ENCODE assay signal across 15 cellular contexts in the genomic region with DNA sequence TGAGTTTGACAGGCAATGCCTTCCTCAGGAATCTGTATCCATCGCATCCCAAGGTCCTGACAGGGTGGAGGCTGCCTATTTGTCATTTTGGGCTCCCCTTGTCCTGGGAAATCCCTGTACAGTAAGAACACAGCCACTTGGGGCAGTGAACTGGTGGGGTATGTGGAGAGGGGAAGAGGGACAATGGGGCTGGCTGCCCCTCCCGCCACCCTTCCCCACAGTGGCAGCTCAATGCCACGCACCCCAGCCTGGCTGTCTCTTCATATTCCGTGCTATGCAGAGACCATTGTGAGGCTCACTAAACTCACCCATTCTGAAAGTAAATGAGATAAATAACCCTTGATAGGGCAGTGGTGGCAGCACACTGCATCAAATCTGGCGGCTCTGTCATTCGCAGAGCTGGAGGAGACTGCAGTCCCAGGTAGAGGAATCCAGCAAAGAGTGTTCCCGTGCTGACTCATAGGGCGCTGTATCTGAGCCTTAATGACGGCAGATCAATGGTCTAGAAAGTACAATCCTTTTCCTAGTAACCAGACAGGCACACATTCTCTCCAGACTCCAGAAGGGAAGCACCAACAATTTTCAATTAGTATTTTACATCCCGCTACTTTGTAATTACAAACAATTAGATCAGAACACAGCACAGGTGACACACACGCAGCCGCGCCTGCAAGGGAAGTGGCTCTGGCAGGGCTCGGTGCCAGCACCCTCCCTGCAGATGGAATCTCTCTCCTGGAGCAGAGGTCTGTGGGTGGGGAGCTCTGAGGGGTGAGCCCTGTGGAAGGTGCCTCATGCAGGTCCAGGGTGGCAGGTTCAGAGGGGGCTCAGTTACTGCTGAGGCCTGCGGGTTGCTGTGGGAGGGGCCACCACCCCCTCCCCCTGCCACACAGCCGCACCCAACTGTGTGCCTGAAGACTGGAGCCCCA.
DNase-seq lines count a peak whose midpoint lies in the region; ATAC-seq, FAIRE-seq and TF ChIP-seq lines count a peak whose summit lies in the region.
"Had no signal": no experiment of that assay in that cellular context is flagged by ENCODE, and none has a peak within 500 bp of the region (broad histone marks: within the 10 kb centered on the region; RNA-seq: fewer than 3 reads in every experiment).

No MANE protein-coding gene starts in this region.

- H3K27ac ChIP-seq in HepG2 (ENCODE audit: extremely low read length, insufficient read depth, low read length) = no peak overlapping the region
- no peak overlapping the region for H3K27ac ChIP-seq in right lobe of liver
- no peak overlapping the region for H3K27ac ChIP-seq in lung (ENCODE audit: low read depth in 1 of 2, low read length in 1 of 2)
- H3K27ac ChIP-seq: upper lobe of left lung had no signal

- intact Hi-C loops in HepG2 (cut with micrococcal nuclease; ENCODE audit: unreplicated experiment) (loop anchor here (1.0 kb wide), 1 partner anchor 220 kb away; no protein-coding TSS in a partner anchor), right lobe of liver (cut with DNase I) (loop anchor here in 1 of 2 donors (10.0 kb wide), 1 partner anchor 215 kb away; no protein-coding TSS in a partner anchor)

- H3K27me3 ChIP-seq in HepG2 (ENCODE audit: control insufficient read depth in 1 of 2, insufficient read depth in 2 of 2, low read length in 2 of 2) = peaks cover 5 to 29% of the 10 kb centered on the region in 2 experiments; a peak in 3 of 5 replicates
- H3K27me3 ChIP-seq in right lobe of liver = no peaks in the 10 kb centered on the region
- H3K27me3 ChIP-seq in lung (ENCODE audit: control insufficient read depth, insufficient read depth) = no peaks in the 10 kb centered on the region
- H3K27me3 ChIP-seq: upper lobe of left lung had no signal

- TF ChIP-seq EP300 in HepG2 (IDR thresholded peaks at IDR 0.05; ENCODE audit: low read depth in 2 of 2, low read length in 2 of 2) (no peak), HepG2 (CRISPR knock-in tag; IDR thresholded peaks at IDR 0.05; ENCODE audit: borderline replicate concordance) (no peak)

- H3K4me2 ChIP-seq in HepG2 (ENCODE audit: low read depth, low read length) = no peak overlapping the region

- TF ChIP-seq POLR2A in HepG2 (IDR thresholded peaks at IDR 0.05; ENCODE audit: insufficient read depth in 1 of 2, low read depth in 2 of 2, low read length in 2 of 2) (no peak), right lobe of liver (IDR thresholded peaks at IDR 0.05) (no peak)

- TF ChIP-seq RAD21 in HepG2 (CRISPR knock-in tag; IDR thresholded peaks at IDR 0.05) = no peak

- in situ Hi-C loops in HepG2 (cut with HindIII; ENCODE audit: extremely low pct_ligation_motif_present, low pct_unique_long_range_greater_than_20kb) = loop anchor here (10.0 kb wide), 1 partner anchor 215 kb away; no protein-coding TSS in a partner anchor

- H4K20me1 ChIP-seq in HepG2 (ENCODE audit: insufficient read depth, low read length) = 0 out of 2 replicates have a peak, but pooled peaks cover 3% of the 10 kb centered on the region

- no TSS peak for BruUV-seq in HepG2 (replicated peaks; lab: Mats Ljungman, UMichigan)

- DNase-seq in HepG2 (ENCODE audit: low spot score) = no peak
- no peak for DNase-seq in right lobe of liver
- peak; percentile 16 for DNase-seq in NCI-H345 treated with DMSO at 0.1 percent for 48 hours (lab: John Stamatoyannopoulos, UW; ENCODE audit: unreplicated experiment)
- peak; percentile 23 for DNase-seq in lung (ENCODE audit: low spot score)
- DNase-seq in amygdala (lab: John Stamatoyannopoulos, UW) = no peak
- DNase-seq: immature natural killer cell; IMR-90; mesenchymal stem cell; NK-92 treated with Interleukin-12 subunit alpha and Interleukin-12 subunit beta, amount 100 ng/mL, for 24 hours; stimulated activated CD4-positive, alpha-beta T cell treated with anti-CD3 and anti-CD28 coated beads, Interleukin-4, amount 100 ng/mL, for 4 hours; T1000 had no signal

- no peaks in the 10 kb centered on the region for H3K36me3 ChIP-seq in HepG2 (replicated peaks in 1 of 2; ENCODE audit: control insufficient read depth in 1 of 2, insufficient read depth in 2 of 2, low read length in 2 of 2)
- no peaks in the 10 kb centered on the region for H3K36me3 ChIP-seq in right lobe of liver
- H3K36me3 ChIP-seq in lung (ENCODE audit: control insufficient read depth in 2 of 2, insufficient read depth in 2 of 2, low read length in 2 of 2) = no peaks in the 10 kb centered on the region
- H3K36me3 ChIP-seq: upper lobe of left lung had no signal

- no peak for TF ChIP-seq CTCF in HepG2 (CRISPR knock-in tag; IDR thresholded peaks at IDR 0.05)
- no peak for TF ChIP-seq CTCF in right lobe of liver (IDR thresholded peaks at IDR 0.05)
- TF ChIP-seq CTCF in lung (IDR thresholded peaks at IDR 0.05; ENCODE audit: control extremely low read depth, extremely low read depth) = no peak

- CTCF ChIA-PET in HepG2 (lab: Yijun Ruan, JAX; ENCODE audit: low intra/inter-chr PET ratio, low total read pairs) = interaction anchor here (0.7 kb wide), 1 partner anchor 220 kb away, joined by 4 read pairs; no protein-coding TSS in a partner anchor

- 47% methylated on average over 9 of the region's 16 CpGs for WGBS in HepG2 (ENCODE audit: low lambda C conversion rate)
- 66% methylated on average over 6 of the region's 16 CpGs for WGBS in right lobe of liver (ENCODE audit: insufficient coverage, low coverage, low lambda C conversion rate, missing lambda C conversion rate)
- WGBS in lung, 2 donors = 60 to 66% methylated on average over 16 of the region's 16 CpGs

- ATAC-seq in HepG2 = peak; percentile 24
- no peak for ATAC-seq in right lobe of liver
- no peak for ATAC-seq in lung (ENCODE audit: insufficient read depth, low FRiP score)
- ATAC-seq in HG02571 (IDR thresholded peaks at IDR 0.05; ENCODE audit: unreplicated experiment) = no peak
- ATAC-seq in HG03159 (IDR thresholded peaks at IDR 0.05; ENCODE audit: unreplicated experiment) = no peak
- no peak for ATAC-seq in GM18870 (IDR thresholded peaks at IDR 0.05; ENCODE audit: unreplicated experiment)

- H3K4me1 ChIP-seq in HepG2 (ENCODE audit: insufficient read depth, low read length) (peaks cover 9% of the 10 kb centered on the region; the same call in 1 of the 2 replicates), right lobe of liver (no peaks in the 10 kb centered on the region), lung (ENCODE audit: control insufficient read depth in 2 of 2, insufficient read depth in 2 of 2, low read length in 2 of 2) (peaks cover 0 to 3% of the 10 kb centered on the region in 2 donors)

- POLR2A ChIA-PET in HepG2 (lab: Yijun Ruan, JAX) = no interaction called here

- H2AFZ ChIP-seq in HepG2 (ENCODE audit: low read length) = no peak overlapping the region

- H3K9me3 ChIP-seq in HepG2 (ENCODE audit: low read length) (no peaks in the 10 kb centered on the region), right lobe of liver (no peaks in the 10 kb centered on the region), lung (ENCODE audit: control insufficient read depth in 2 of 2, insufficient read depth in 1 of 2, low read length in 1 of 2) (peaks cover 0 to 5% of the 10 kb centered on the region in 2 donors)
- H3K9me3 ChIP-seq: upper lobe of left lung had no signal

- no peak overlapping the region for H3K9ac ChIP-seq in HepG2 (ENCODE audit: insufficient read depth, low read depth, low read length)

- no peaks in the 10 kb centered on the region for H3K79me2 ChIP-seq in HepG2 (ENCODE audit: insufficient read depth, low read length)

- no peak overlapping the region for H3K4me3 ChIP-seq in HepG2 (replicated peaks in 1 of 3; ENCODE audit: insufficient read depth in 1 of 3, low read depth in 2 of 3, low read length in 3 of 3)
- H3K4me3 ChIP-seq in right lobe of liver = no peak overlapping the region
- H3K4me3 ChIP-seq in lung = no peak overlapping the region
- H3K4me3 ChIP-seq: upper lobe of left lung had no signal

- no peak for FAIRE-seq in HepG2 (lab: Jason Lieb, UNC)

TF ChIP-seq in HepG2, 621 proteins besides CTCF, POLR2A, EP300 and RAD21:
- TF ChIP-seq YY1 (IDR thresholded peaks at IDR 0.05; ENCODE audit: insufficient read depth, insufficient replicate concordance, low read depth, low read length) (no peak), THYN1 (CRISPR knock-in tag; IDR thresholded peaks at IDR 0.05; ENCODE audit: borderline replicate concordance, low read depth) (no peak), MBNL3 (CRISPR knock-in tag; conservative IDR thresholded peaks at IDR 0.05) (no peak), ZSCAN29 (CRISPR knock-in tag; conservative IDR thresholded peaks at IDR 0.05) (no peak), KAT2B (IDR thresholded peaks at IDR 0.05; ENCODE audit: borderline replicate concordance, low read depth, low read length) (no peak), ZNF343 (CRISPR knock-in tag; IDR thresholded peaks at IDR 0.05) (no peak), ATF7 (IDR thresholded peaks at IDR 0.05) (no peak), ATF7 (CRISPR knock-in tag; IDR thresholded peaks at IDR 0.05) (no peak), ERF (CRISPR knock-in tag; IDR thresholded peaks at IDR 0.05) (no peak), IRX3 (CRISPR knock-in tag; IDR thresholded peaks at IDR 0.05; ENCODE audit: borderline replicate concordance, low read depth) (no peak), NR1H2 (CRISPR knock-in tag; IDR thresholded peaks at IDR 0.05; ENCODE audit: borderline replicate concordance, low read depth) (no peak), ZNF788 (CRISPR knock-in tag; IDR thresholded peaks at IDR 0.05; ENCODE audit: borderline replicate concordance) (no peak), PLRG1 (conservative IDR thresholded peaks at IDR 0.05) (no peak)
- TF ChIP-seq, protein P1, sequence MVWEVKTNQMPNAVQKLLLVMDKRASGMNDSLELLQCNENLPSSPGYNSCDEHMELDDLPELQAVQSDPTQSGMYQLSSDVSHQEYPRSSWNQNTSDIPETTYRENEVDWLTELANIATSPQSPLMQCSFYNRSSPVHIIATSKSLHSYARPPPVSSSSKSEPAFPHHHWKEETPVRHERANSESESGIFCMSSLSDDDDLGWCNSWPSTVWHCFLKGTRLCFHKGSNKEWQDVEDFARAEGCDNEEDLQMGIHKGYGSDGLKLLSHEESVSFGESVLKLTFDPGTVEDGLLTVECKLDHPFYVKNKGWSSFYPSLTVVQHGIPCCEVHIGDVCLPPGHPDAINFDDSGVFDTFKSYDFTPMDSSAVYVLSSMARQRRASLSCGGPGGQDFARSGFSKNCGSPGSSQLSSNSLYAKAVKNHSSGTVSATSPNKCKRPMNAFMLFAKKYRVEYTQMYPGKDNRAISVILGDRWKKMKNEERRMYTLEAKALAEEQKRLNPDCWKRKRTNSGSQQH (CRISPR knock-in tag; IDR thresholded peaks at IDR 0.05; ENCODE audit: low read depth) = no peak

Comparison
In these comparisons a context has a peak if more than half of its experiments do, and no peak if none do; other contexts are left out.
1. DNase-seq: peak in NCI-H345 treated with DMSO at 0.1 percent for 48 hours (single experiment) and lung (single experiment); none in HepG2 (single experiment), right lobe of liver (0 of 3) and amygdala (0 of 56).